9 cellular contexts compared by ENCODE assay signal in genomic region chr3:122255757-122256439, GRCh38.
DNase-seq lines count a peak whose midpoint lies in the region; ATAC-seq, FAIRE-seq and TF ChIP-seq lines count a peak whose summit lies in the region.
"Had no signal": no experiment of that assay in that cellular context is flagged by ENCODE, and none has a peak within 500 bp of the region (broad histone marks: within the 10 kb centered on the region; RNA-seq: fewer than 3 reads in every experiment).

No MANE protein-coding gene starts in this region.

- H3K36me3 ChIP-seq in pancreas = no peaks in the 10 kb centered on the region

- H3K4me1 ChIP-seq in pancreas = peaks cover 0 to 4% (median 3%) of the 10 kb centered on the region in 3 donors

- no peaks in the 10 kb centered on the region for H3K27me3 ChIP-seq in pancreas

- intact Hi-C loops in pancreas (cut with DNase I) (loop anchor here in 1 of 3 donors (5.0 kb wide), 1 partner anchor 154 kb away; no protein-coding TSS in a partner anchor), posterior vena cava (cut with DNase I) (no loop called here)

- ATAC-seq in GM21619 (IDR thresholded peaks at IDR 0.05; ENCODE audit: unreplicated experiment) = peak; percentile 64
- peak; percentile 69 for ATAC-seq in HG03565 (IDR thresholded peaks at IDR 0.05; ENCODE audit: unreplicated experiment)
- peak in 3 of 4 donors; percentile 46 to 74 (median 56) for ATAC-seq in pancreas
- no peak for ATAC-seq in GM18520 (IDR thresholded peaks at IDR 0.05; ENCODE audit: unreplicated experiment)

- H3K4me3 ChIP-seq in pancreas = no peak overlapping the region

- H3K9me3 ChIP-seq in pancreas = no peaks in the 10 kb centered on the region

- H3K27ac ChIP-seq in pancreas = peak overlapping the region in 2 of 4 donors; percentile 17 to 24

- no peak for TF ChIP-seq CTCF in pancreas (IDR thresholded peaks at IDR 0.05)

- no peak for FAIRE-seq in pancreas (lab: Jason Lieb, UNC)

- peak; percentile 55 for DNase-seq in NOMO-1 treated with DMSO at 0.1 percent for 48 hours (lab: John Stamatoyannopoulos, UW; ENCODE audit: unreplicated experiment)
- no peak for DNase-seq in NOMO-1 treated with dmso at 0.1 percent for 144 hours (lab: John Stamatoyannopoulos, UW; ENCODE audit: unreplicated experiment)
- no peak for DNase-seq in pancreas
- DNase-seq in posterior vena cava (ENCODE audit: low spot score) = no peak
- DNase-seq in ecto neural progenitor cell (ENCODE audit: low spot score) = no peak
- DNase-seq: ACHN had no signal

- 3 to 9% methylated on average over 1 of the region's 1 CpG for WGBS in pancreas, 2 donors
